In the genomic region with DNA sequence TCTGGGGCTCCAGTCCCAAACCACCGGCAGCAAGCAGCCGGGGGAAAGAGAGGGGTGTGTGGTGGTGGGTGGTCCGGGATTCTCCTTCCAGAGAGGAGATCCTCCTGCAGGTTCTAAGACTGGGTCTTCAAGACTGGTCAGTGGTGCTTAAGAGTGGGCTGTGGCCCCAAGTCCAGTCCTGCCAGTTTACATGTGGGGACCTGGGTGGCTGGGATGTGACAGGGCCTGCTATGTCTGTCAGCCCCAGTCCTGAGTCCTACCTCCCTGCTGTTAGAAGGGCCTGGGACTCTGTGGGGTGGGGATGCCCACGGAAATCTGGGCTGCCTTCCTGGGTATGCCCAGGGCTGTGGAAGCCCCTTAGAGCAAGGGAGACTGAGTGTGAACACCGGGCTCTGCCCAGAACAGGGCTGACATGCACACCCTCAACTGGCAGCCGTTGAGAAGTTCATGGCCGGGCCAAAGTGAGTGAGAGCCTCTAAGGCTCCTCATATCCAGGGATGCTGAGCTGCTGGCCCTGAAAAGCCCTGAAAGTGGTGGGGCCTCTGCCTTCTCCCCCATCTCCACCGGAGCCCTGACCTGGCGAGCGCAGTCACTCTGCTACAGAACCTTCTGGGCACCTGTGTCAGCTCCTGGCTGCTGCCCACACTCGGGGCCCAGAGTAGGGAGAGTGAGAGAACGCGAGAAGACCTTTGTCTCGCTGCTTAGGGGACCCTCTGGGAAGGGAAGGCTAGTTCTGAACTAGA, we compare ENCODE assay signal across 1 cellular context.
TF ChIP-seq lines count a peak whose summit lies in the region.

No MANE protein-coding gene starts in this region.

TF ChIP-seq in IMR-90, 13 proteins besides CTCF, POLR2A, EP300 and RAD21:
- no peak for TF ChIP-seq BHLHE40 (IDR thresholded peaks at IDR 0.05; ENCODE audit: low read depth, low read length)
- TF ChIP-seq MAZ (IDR thresholded peaks at IDR 0.05; ENCODE audit: borderline replicate concordance, low read depth, low read length): no peak
- TF ChIP-seq FOS (IDR thresholded peaks at IDR 0.05; ENCODE audit: low read depth, low read length): no peak
- TF ChIP-seq CHD1 (IDR thresholded peaks at IDR 0.05; ENCODE audit: low read depth, low read length): no peak
- TF ChIP-seq RFX5 (IDR thresholded peaks at IDR 0.05; ENCODE audit: low read depth, low read length): no peak
- TF ChIP-seq MAFK (IDR thresholded peaks at IDR 0.05; ENCODE audit: low read depth, low read length): no peak
- no peak for TF ChIP-seq NFE2L2 (IDR thresholded peaks at IDR 0.05; ENCODE audit: low read depth, low read length)
- no peak for TF ChIP-seq CEBPB (IDR thresholded peaks at IDR 0.05; ENCODE audit: low read depth, low read length)
- TF ChIP-seq SMC3 (IDR thresholded peaks at IDR 0.05; ENCODE audit: low read depth, low read length): no peak
- TF ChIP-seq RCOR1 (IDR thresholded peaks at IDR 0.05; ENCODE audit: insufficient replicate concordance, low read length): no peak
- no peak for TF ChIP-seq MXI1 (IDR thresholded peaks at IDR 0.05; ENCODE audit: borderline replicate concordance, low read depth, low read length)
- TF ChIP-seq, protein P1, sequence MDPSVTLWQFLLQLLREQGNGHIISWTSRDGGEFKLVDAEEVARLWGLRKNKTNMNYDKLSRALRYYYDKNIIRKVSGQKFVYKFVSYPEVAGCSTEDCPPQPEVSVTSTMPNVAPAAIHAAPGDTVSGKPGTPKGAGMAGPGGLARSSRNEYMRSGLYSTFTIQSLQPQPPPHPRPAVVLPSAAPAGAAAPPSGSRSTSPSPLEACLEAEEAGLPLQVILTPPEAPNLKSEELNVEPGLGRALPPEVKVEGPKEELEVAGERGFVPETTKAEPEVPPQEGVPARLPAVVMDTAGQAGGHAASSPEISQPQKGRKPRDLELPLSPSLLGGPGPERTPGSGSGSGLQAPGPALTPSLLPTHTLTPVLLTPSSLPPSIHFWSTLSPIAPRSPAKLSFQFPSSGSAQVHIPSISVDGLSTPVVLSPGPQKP (IDR thresholded peaks at IDR 0.05; ENCODE audit: borderline replicate concordance, low read depth, low read length): no peak
- TF ChIP-seq, protein P2, sequence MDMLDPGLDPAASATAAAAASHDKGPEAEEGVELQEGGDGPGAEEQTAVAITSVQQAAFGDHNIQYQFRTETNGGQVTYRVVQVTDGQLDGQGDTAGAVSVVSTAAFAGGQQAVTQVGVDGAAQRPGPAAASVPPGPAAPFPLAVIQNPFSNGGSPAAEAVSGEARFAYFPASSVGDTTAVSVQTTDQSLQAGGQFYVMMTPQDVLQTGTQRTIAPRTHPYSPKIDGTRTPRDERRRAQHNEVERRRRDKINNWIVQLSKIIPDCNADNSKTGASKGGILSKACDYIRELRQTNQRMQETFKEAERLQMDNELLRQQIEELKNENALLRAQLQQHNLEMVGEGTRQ (IDR thresholded peaks at IDR 0.05; ENCODE audit: low read depth, low read length): no peak
